8 cellular contexts compared by ENCODE assay signal in the genomic region with DNA sequence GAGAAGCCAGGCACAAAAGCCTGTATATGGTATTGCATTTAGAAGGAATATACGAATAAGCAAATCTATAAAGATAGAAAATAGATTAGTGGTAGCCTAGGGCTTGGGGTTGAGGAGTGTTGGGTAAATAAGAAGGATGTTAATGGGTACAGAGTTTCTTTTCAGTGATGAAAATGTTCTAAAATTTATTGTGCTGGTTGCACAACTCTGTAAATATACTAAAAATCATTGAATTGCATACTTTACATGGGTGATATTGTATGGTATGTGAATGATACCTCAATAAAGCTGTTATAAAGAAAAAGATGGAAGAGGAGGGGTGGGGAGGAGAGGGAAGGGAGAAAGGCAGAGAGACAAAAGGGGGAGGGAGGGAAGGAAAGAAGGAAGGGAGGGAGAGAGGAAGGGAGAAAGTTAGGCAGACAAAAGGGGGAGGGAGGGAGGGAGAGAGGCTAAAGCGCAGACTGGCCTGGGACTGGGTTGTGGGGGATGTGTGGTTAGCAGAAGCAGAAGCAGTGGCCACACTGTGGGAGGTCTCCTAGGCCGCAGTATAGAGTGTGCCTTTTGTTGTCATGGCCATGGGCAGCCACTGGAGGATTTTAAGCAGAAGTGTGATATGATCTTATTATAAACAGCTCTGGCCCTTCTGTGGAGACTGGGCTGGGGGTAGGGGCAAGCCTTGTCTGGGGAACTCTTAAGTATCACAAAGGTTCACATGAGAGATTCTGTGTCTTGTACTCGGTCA.
DNase-seq lines count a peak whose midpoint lies in the region; ATAC-seq and TF ChIP-seq lines count a peak whose summit lies in the region.

No MANE protein-coding gene starts in this region.

- no peak overlapping the region for H3K4me3 Mint-ChIP-seq in CD4-positive, alpha-beta T cell

- no peaks in the 10 kb centered on the region for H3K36me3 Mint-ChIP-seq in CD4-positive, alpha-beta T cell (ENCODE audit: low read depth)

- H3K4ac ChIP-seq in mesendoderm (ENCODE audit: low read depth, low read length) = peak overlapping the region; percentile 67

- no peak overlapping the region for H2BK5ac ChIP-seq in mesendoderm (ENCODE audit: low read length)

- CTCF ChIA-PET in CD4-positive, alpha-beta T cell (lab: Charles Lee) = no interaction called here

- no peaks in the 10 kb centered on the region for H3K27me3 ChIP-seq in mesendoderm (ENCODE audit: insufficient read depth, low read length, poor library complexity)
- no peaks in the 10 kb centered on the region for H3K27me3 ChIP-seq in CD4-positive, alpha-beta T cell (ENCODE audit: control insufficient read depth, insufficient read depth, low read length)

- no peaks in the 10 kb centered on the region for H3K36me3 ChIP-seq in mesendoderm (ENCODE audit: control insufficient read depth, insufficient read depth, low read length)

- no peak overlapping the region for H2BK120ac ChIP-seq in mesendoderm (ENCODE audit: low read depth, low read length)

- H3K79me1 ChIP-seq in mesendoderm (ENCODE audit: low read length) = no peaks in the 10 kb centered on the region

- H3K9me3 Mint-ChIP-seq in CD4-positive, alpha-beta T cell = no peaks in the 10 kb centered on the region

- H3K56ac ChIP-seq in mesendoderm (ENCODE audit: low read length) = no peak overlapping the region

- no peaks in the 10 kb centered on the region for H3K9me3 ChIP-seq in CD4-positive, alpha-beta T cell (ENCODE audit: control insufficient read depth, low read length)

- intact Hi-C loops in CD4-positive, alpha-beta T cell (cut with DNase I, micrococcal nuclease) = no loop called here

- H3K4me3 ChIP-seq in mesendoderm (ENCODE audit: low read length) = no peak overlapping the region

- no peak overlapping the region for H4K5ac ChIP-seq in mesendoderm (ENCODE audit: low read length)

- peak; percentile 65 for ATAC-seq in GM18870 (IDR thresholded peaks at IDR 0.05; ENCODE audit: unreplicated experiment)
- peak; percentile 84 for ATAC-seq in HG02852 (IDR thresholded peaks at IDR 0.05; ENCODE audit: unreplicated experiment)
- ATAC-seq in CD4-positive, alpha-beta T cell (ENCODE audit: poor library complexity) = no peak

- H3K4me2 ChIP-seq in mesendoderm (ENCODE audit: low read length) = no peak overlapping the region

- H2AK5ac ChIP-seq in mesendoderm (ENCODE audit: low read length) = no peak overlapping the region

- H3K18ac ChIP-seq in mesendoderm (ENCODE audit: low read length) = peak overlapping the region; percentile 20

- DNase-seq in RPMI7951 (ENCODE audit: low read depth) = peak; percentile 51
- DNase-seq in mesendoderm = peak; percentile 69
- no peak for DNase-seq in CD4-positive, alpha-beta T cell
- DNase-seq in activated T-cell treated with anti-CD3 and anti-CD28 coated beads for 4 hours = no peak
- DNase-seq in DMS 273 (lab: John Stamatoyannopoulos, UW; ENCODE audit: unreplicated experiment) = no peak
- DNase-seq in NCI-H146 treated with DMSO at 0.1 percent for 48 hours (lab: John Stamatoyannopoulos, UW; ENCODE audit: unreplicated experiment) = no peak

- no peak overlapping the region for H3K27ac Mint-ChIP-seq in CD4-positive, alpha-beta T cell

- H3K4me1 Mint-ChIP-seq in CD4-positive, alpha-beta T cell (ENCODE audit: low read depth) = peaks cover 6% of the 10 kb centered on the region

- no peak overlapping the region for H3K23ac ChIP-seq in mesendoderm (ENCODE audit: low read length)

- no peak overlapping the region for H3K9ac ChIP-seq in mesendoderm (ENCODE audit: low read length)

- POLR2A ChIA-PET in CD4-positive, alpha-beta T cell (lab: Charles Lee) = no interaction called here

- no peaks in the 10 kb centered on the region for H3K27me3 Mint-ChIP-seq in CD4-positive, alpha-beta T cell

- WGBS in mesendoderm (ENCODE audit: extremely low coverage, insufficient coverage, low lambda C conversion rate) = no CpG with 5 or more reads among the region's 4 CpGs

- H3K79me2 ChIP-seq in mesendoderm (ENCODE audit: control insufficient read depth, insufficient read depth, low read length) = no peaks in the 10 kb centered on the region

- H3K4me1 ChIP-seq in mesendoderm (ENCODE audit: control insufficient read depth, low read depth, low read length) = peaks cover 3% of the 10 kb centered on the region

- no peak for TF ChIP-seq CTCF in CD4-positive, alpha-beta T cell (IDR thresholded peaks at IDR 0.05)

- H4K8ac ChIP-seq in mesendoderm (ENCODE audit: low read depth, low read length) = no peak overlapping the region

- H2BK15ac ChIP-seq in mesendoderm (replicated peaks; ENCODE audit: low read depth) = no peak overlapping the region

- no peak overlapping the region for H3K27ac ChIP-seq in mesendoderm (ENCODE audit: low read depth, low read length)
- H3K27ac ChIP-seq in CD4-positive, alpha-beta T cell (ENCODE audit: low read depth, low read length) = no peak overlapping the region

Comparison
In these comparisons a context has a peak if more than half of its experiments do, and no peak if none do; other contexts are left out.
1. DNase-seq: peak in RPMI7951 (single experiment) and mesendoderm (single experiment); none in CD4-positive, alpha-beta T cell (0 of 10), activated T-cell treated with anti-CD3 and anti-CD28 coated beads for 4 hours (single experiment), DMS 273 (single experiment) and NCI-H146 treated with DMSO at 0.1 percent for 48 hours (single experiment).